ENCODE assay signal across 1 cellular context in the genomic region with DNA sequence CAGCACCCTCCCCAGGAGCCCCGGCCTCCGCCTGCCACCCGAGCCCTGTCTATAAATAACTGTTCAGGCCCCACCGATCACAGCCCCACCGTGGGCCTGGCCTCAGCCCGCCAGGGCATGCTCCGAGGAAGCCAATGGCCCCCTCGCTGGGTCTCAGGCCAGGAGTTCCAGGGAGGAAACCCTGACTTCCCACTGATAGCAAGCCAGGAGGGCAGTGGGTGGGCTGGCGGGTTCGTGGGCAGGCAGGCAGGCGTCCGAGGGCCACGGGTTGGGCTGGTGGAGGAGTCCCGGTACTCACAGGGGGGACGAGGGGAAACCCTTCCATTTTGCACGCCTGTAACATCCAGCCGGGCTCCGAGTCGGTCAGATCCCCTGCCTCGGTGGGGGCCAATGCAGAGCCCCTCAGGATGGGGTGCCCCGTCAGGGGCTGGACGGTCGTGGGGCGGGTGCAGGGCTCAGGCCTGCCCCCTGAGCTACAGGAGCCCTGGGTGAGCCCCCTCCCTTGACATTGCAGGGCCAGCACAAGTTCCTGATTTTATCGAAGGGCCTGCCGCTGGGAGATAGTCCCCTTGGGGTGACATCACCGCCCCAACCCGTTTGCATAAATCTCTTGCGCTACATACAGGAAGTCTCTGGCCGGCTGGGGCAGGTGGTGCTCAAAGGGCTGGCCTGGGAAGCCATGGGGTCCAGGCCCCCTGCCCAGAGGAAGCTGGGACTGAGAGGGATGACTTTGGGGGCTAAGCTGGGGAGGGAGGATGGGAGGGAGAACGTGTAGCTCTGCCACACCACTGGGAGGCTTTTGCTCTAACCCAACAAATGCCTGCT.
TF ChIP-seq lines count a peak whose summit lies in the region.

A gene (minus strand): TSS at position 537 of the 825 bp plus-strand sequence. CDS start 194 bp downstream, at position 343.

TF ChIP-seq in GM12878, 131 proteins besides CTCF, POLR2A, EP300 and RAD21 (continued from another document and continues in another):
- TF ChIP-seq, protein P1, sequence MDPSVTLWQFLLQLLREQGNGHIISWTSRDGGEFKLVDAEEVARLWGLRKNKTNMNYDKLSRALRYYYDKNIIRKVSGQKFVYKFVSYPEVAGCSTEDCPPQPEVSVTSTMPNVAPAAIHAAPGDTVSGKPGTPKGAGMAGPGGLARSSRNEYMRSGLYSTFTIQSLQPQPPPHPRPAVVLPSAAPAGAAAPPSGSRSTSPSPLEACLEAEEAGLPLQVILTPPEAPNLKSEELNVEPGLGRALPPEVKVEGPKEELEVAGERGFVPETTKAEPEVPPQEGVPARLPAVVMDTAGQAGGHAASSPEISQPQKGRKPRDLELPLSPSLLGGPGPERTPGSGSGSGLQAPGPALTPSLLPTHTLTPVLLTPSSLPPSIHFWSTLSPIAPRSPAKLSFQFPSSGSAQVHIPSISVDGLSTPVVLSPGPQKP (IDR thresholded peaks at IDR 0.05; ENCODE audit: low read depth, low read length), result no peak
- TF ChIP-seq FOXM1 (IDR thresholded peaks at IDR 0.05; ENCODE audit: low read depth, low read length) (no peak), ATF7 (IDR thresholded peaks at IDR 0.05; ENCODE audit: low read depth) (peak; percentile 96), SREBF1 (IDR thresholded peaks at IDR 0.05; ENCODE audit: low read length) (no peak), CHD4 (IDR thresholded peaks at IDR 0.05) (no peak), JUNB (IDR thresholded peaks at IDR 0.05) (peak; percentile 35; the same call in 1 of the 2 replicates), IKZF2 (IDR thresholded peaks at IDR 0.05) (peak; percentile 35 to 46; a peak in 1 of 4 replicates), TCF12 (IDR thresholded peaks at IDR 0.05; ENCODE audit: low read depth, low read length) (0 out of 2 replicates have a peak, but pooled peaks have one; percentile 53), GABPA (IDR thresholded peaks at IDR 0.05; ENCODE audit: low read depth) (no peak), EGR1 (IDR thresholded peaks at IDR 0.05; ENCODE audit: borderline replicate concordance in 1 of 2, low read depth in 2 of 2, low read length in 2 of 2) (0 out of 3 replicates have a peak, but pooled peaks of 1 of the 2 experiments have one; percentile 10), TARDBP (IDR thresholded peaks at IDR 0.05; ENCODE audit: borderline replicate concordance) (no peak), BRCA1 (IDR thresholded peaks at IDR 0.05; ENCODE audit: low read depth, low read length) (no peak), CBX3 (IDR thresholded peaks at IDR 0.05; ENCODE audit: borderline replicate concordance, low read depth) (no peak), SMAD5 (IDR thresholded peaks at IDR 0.05; ENCODE audit: low read depth) (peak; percentile 84), CHD2 (IDR thresholded peaks at IDR 0.05; ENCODE audit: borderline replicate concordance, low read depth, low read length) (0 out of 2 replicates have a peak, but pooled peaks have one; percentile 35), MEF2B (IDR thresholded peaks at IDR 0.05; ENCODE audit: partially characterized antibody, poor library complexity, severe bottlenecking) (peak; percentile 61), NBN (IDR thresholded peaks at IDR 0.05) (0 out of 2 replicates have a peak, but pooled peaks have one; percentile 63), TCF3 (IDR thresholded peaks at IDR 0.05; ENCODE audit: borderline replicate concordance, insufficient read depth, low read depth, low read length) (peak; percentile 76; the same call in 1 of the 2 replicates), SMC3 (IDR thresholded peaks at IDR 0.05; ENCODE audit: borderline replicate concordance, low read length) (peak; percentile 2; the same call in 1 of the 2 replicates), RUNX3 (IDR thresholded peaks at IDR 0.05; ENCODE audit: low read length) (no peak), HCFC1 (IDR thresholded peaks at IDR 0.05; ENCODE audit: low read length) (no peak), NRF1 (conservative IDR thresholded peaks at IDR 0.05; ENCODE audit: low read depth, low read length) (0 out of 2 replicates have a peak, but pooled peaks have one; percentile 1), SIN3A (IDR thresholded peaks at IDR 0.05; ENCODE audit: low read depth, low read length) (peak; percentile 66), ZZZ3 (IDR thresholded peaks at IDR 0.05; ENCODE audit: control insufficient read depth, insufficient read length, low read depth) (no peak), HDGF (IDR thresholded peaks at IDR 0.05) (no peak), ZNF274 (IDR thresholded peaks at IDR 0.05; ENCODE audit: insufficient read depth, insufficient read length) (no peak), RAD51 (IDR thresholded peaks at IDR 0.05) (no peak), YBX1 (IDR thresholded peaks at IDR 0.05) (no peak), SP1 (IDR thresholded peaks at IDR 0.05; ENCODE audit: low read depth, low read length) (no peak)
- TF ChIP-seq, protein P2, sequence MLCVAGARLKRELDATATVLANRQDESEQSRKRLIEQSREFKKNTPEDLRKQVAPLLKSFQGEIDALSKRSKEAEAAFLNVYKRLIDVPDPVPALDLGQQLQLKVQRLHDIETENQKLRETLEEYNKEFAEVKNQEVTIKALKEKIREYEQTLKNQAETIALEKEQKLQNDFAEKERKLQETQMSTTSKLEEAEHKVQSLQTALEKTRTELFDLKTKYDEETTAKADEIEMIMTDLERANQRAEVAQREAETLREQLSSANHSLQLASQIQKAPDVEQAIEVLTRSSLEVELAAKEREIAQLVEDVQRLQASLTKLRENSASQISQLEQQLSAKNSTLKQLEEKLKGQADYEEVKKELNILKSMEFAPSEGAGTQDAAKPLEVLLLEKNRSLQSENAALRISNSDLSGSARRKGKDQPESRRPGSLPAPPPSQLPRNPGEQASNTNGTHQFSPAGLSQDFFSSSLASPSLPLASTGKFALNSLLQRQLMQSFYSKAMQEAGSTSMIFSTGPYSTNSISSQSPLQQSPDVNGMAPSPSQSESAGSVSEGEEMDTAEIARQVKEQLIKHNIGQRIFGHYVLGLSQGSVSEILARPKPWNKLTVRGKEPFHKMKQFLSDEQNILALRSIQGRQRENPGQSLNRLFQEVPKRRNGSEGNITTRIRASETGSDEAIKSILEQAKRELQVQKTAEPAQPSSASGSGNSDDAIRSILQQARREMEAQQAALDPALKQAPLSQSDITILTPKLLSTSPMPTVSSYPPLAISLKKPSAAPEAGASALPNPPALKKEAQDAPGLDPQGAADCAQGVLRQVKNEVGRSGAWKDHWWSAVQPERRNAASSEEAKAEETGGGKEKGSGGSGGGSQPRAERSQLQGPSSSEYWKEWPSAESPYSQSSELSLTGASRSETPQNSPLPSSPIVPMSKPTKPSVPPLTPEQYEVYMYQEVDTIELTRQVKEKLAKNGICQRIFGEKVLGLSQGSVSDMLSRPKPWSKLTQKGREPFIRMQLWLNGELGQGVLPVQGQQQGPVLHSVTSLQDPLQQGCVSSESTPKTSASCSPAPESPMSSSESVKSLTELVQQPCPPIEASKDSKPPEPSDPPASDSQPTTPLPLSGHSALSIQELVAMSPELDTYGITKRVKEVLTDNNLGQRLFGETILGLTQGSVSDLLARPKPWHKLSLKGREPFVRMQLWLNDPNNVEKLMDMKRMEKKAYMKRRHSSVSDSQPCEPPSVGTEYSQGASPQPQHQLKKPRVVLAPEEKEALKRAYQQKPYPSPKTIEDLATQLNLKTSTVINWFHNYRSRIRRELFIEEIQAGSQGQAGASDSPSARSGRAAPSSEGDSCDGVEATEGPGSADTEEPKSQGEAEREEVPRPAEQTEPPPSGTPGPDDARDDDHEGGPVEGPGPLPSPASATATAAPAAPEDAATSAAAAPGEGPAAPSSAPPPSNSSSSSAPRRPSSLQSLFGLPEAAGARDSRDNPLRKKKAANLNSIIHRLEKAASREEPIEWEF (IDR thresholded peaks at IDR 0.05; ENCODE audit: insufficient replicate concordance, low read depth, low read length), result no peak
- TF ChIP-seq, protein P3, sequence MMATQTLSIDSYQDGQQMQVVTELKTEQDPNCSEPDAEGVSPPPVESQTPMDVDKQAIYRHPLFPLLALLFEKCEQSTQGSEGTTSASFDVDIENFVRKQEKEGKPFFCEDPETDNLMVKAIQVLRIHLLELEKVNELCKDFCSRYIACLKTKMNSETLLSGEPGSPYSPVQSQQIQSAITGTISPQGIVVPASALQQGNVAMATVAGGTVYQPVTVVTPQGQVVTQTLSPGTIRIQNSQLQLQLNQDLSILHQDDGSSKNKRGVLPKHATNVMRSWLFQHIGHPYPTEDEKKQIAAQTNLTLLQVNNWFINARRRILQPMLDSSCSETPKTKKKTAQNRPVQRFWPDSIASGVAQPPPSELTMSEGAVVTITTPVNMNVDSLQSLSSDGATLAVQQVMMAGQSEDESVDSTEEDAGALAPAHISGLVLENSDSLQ (IDR thresholded peaks at IDR 0.05), result no peak
- TF ChIP-seq, protein P4, sequence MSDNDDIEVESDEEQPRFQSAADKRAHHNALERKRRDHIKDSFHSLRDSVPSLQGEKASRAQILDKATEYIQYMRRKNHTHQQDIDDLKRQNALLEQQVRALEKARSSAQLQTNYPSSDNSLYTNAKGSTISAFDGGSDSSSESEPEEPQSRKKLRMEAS (IDR thresholded peaks at IDR 0.05; ENCODE audit: low read depth, low read length), result 0 out of 2 replicates have a peak, but pooled peaks have one; percentile 24
- TF ChIP-seq, protein P5, sequence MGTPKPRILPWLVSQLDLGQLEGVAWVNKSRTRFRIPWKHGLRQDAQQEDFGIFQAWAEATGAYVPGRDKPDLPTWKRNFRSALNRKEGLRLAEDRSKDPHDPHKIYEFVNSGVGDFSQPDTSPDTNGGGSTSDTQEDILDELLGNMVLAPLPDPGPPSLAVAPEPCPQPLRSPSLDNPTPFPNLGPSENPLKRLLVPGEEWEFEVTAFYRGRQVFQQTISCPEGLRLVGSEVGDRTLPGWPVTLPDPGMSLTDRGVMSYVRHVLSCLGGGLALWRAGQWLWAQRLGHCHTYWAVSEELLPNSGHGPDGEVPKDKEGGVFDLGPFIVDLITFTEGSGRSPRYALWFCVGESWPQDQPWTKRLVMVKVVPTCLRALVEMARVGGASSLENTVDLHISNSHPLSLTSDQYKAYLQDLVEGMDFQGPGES (IDR thresholded peaks at IDR 0.05), result no peak
- TF ChIP-seq, protein P6, sequence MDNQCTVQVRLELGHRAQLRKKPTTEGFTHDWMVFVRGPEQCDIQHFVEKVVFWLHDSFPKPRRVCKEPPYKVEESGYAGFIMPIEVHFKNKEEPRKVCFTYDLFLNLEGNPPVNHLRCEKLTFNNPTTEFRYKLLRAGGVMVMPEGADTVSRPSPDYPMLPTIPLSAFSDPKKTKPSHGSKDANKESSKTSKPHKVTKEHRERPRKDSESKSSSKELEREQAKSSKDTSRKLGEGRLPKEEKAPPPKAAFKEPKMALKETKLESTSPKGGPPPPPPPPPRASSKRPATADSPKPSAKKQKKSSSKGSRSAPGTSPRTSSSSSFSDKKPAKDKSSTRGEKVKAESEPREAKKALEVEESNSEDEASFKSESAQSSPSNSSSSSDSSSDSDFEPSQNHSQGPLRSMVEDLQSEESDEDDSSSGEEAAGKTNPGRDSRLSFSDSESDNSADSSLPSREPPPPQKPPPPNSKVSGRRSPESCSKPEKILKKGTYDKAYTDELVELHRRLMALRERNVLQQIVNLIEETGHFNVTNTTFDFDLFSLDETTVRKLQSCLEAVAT (IDR thresholded peaks at IDR 0.05), result no peak; the same call in 1 of the 2 replicates
- TF ChIP-seq, protein P7, sequence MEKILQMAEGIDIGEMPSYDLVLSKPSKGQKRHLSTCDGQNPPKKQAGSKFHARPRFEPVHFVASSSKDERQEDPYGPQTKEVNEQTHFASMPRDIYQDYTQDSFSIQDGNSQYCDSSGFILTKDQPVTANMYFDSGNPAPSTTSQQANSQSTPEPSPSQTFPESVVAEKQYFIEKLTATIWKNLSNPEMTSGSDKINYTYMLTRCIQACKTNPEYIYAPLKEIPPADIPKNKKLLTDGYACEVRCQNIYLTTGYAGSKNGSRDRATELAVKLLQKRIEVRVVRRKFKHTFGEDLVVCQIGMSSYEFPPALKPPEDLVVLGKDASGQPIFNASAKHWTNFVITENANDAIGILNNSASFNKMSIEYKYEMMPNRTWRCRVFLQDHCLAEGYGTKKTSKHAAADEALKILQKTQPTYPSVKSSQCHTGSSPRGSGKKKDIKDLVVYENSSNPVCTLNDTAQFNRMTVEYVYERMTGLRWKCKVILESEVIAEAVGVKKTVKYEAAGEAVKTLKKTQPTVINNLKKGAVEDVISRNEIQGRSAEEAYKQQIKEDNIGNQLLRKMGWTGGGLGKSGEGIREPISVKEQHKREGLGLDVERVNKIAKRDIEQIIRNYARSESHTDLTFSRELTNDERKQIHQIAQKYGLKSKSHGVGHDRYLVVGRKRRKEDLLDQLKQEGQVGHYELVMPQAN (conservative IDR thresholded peaks at IDR 0.05), result no peak; the same call in 1 of the 2 replicates
- TF ChIP-seq, protein P8, sequence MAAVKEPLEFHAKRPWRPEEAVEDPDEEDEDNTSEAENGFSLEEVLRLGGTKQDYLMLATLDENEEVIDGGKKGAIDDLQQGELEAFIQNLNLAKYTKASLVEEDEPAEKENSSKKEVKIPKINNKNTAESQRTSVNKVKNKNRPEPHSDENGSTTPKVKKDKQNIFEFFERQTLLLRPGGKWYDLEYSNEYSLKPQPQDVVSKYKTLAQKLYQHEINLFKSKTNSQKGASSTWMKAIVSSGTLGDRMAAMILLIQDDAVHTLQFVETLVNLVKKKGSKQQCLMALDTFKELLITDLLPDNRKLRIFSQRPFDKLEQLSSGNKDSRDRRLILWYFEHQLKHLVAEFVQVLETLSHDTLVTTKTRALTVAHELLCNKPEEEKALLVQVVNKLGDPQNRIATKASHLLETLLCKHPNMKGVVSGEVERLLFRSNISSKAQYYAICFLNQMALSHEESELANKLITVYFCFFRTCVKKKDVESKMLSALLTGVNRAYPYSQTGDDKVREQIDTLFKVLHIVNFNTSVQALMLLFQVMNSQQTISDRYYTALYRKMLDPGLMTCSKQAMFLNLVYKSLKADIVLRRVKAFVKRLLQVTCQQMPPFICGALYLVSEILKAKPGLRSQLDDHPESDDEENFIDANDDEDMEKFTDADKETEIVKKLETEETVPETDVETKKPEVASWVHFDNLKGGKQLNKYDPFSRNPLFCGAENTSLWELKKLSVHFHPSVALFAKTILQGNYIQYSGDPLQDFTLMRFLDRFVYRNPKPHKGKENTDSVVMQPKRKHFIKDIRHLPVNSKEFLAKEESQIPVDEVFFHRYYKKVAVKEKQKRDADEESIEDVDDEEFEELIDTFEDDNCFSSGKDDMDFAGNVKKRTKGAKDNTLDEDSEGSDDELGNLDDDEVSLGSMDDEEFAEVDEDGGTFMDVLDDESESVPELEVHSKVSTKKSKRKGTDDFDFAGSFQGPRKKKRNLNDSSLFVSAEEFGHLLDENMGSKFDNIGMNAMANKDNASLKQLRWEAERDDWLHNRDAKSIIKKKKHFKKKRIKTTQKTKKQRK (IDR thresholded peaks at IDR 0.05; ENCODE audit: low read depth, low read length), result no peak
- TF ChIP-seq, protein P9, sequence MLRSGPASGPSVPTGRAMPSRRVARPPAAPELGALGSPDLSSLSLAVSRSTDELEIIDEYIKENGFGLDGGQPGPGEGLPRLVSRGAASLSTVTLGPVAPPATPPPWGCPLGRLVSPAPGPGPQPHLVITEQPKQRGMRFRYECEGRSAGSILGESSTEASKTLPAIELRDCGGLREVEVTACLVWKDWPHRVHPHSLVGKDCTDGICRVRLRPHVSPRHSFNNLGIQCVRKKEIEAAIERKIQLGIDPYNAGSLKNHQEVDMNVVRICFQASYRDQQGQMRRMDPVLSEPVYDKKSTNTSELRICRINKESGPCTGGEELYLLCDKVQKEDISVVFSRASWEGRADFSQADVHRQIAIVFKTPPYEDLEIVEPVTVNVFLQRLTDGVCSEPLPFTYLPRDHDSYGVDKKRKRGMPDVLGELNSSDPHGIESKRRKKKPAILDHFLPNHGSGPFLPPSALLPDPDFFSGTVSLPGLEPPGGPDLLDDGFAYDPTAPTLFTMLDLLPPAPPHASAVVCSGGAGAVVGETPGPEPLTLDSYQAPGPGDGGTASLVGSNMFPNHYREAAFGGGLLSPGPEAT (IDR thresholded peaks at IDR 0.05; ENCODE audit: low read depth), result 0 out of 2 replicates have a peak, but pooled peaks have one; percentile 30
